19 cellular contexts compared by ENCODE assay signal in genomic region chr3:68874551-68875348, GRCh38. TPM values are rescaled to one million over a fixed set of nuclear protein-coding genes. Genes with fewer than 3 reads are reported as not detected.
DNase-seq lines count a peak whose midpoint lies in the region; ATAC-seq and TF ChIP-seq lines count a peak whose summit lies in the region.
"Had no signal": no experiment of that assay in that cellular context is flagged by ENCODE, and none has a peak within 500 bp of the region (broad histone marks: within the 10 kb centered on the region; RNA-seq: fewer than 3 reads in every experiment).

No MANE protein-coding gene starts in this region.

- no peaks in the 10 kb centered on the region for H3K36me3 Mint-ChIP-seq in memory B cell
- H3K36me3 Mint-ChIP-seq: CD4-positive, CD25-positive, alpha-beta regulatory T cell had no signal

- peak; percentile 90 for DNase-seq in MV-4-11 (lab: John Stamatoyannopoulos, UW)
- DNase-seq in memory B cell (ENCODE audit: low spot score in 2 of 2): no peak
- DNase-seq in left colon: no peak
- no peak for DNase-seq in T-helper 2 cell
- DNase-seq: activated CD4-positive, alpha-beta T cell treated with anti-CD3 and anti-CD28 coated beads, Interleukin-2, amount 10 ng/mL, durations not matched to agents 7 days and 5 days; CD4-positive, CD25-positive, alpha-beta regulatory T cell; erythroblast; foreskin melanocyte; NCI-H1694 treated with DMSO at 0.1 percent for 48 hours; NCI-H69; PC-9; right lobe of liver; T-helper 17 cell had no signal

- ATAC-seq in GM18505 (IDR thresholded peaks at IDR 0.05; ENCODE audit: unreplicated experiment) (peak; percentile 74), GM21526 (IDR thresholded peaks at IDR 0.05; ENCODE audit: low FRiP score, unreplicated experiment) (peak; percentile 60), memory B cell (ENCODE audit: low read depth) (peak; percentile 37), HG03521 (IDR thresholded peaks at IDR 0.05; ENCODE audit: unreplicated experiment) (no peak), left colon (no peak)
- ATAC-seq: T-helper 17 cell had no signal

- no peak for TF ChIP-seq POLR2A in GM18505 (IDR thresholded peaks at IDR 0.05; ENCODE audit: borderline replicate concordance, extremely low read depth, insufficient read depth, insufficient read length)

- H3K9me3 Mint-ChIP-seq in memory B cell: peaks cover 2% of the 10 kb centered on the region
- H3K9me3 Mint-ChIP-seq: activated CD4-positive, alpha-beta T cell treated with anti-CD3 and anti-CD28 coated beads, Interleukin-2, amount 10 ng/mL, durations not matched to agents 7 days and 5 days had no signal

- intact Hi-C loops in left colon (cut with DNase I, micrococcal nuclease): no loop called here

- H3K27me3 Mint-ChIP-seq in memory B cell: no peaks in the 10 kb centered on the region

- H3K4me3 Mint-ChIP-seq in memory B cell: no peak overlapping the region
- H3K4me3 Mint-ChIP-seq: activated CD4-positive, alpha-beta T cell treated with anti-CD3 and anti-CD28 coated beads, Interleukin-2, amount 10 ng/mL, durations not matched to agents 7 days and 5 days; CD4-positive, CD25-positive, alpha-beta regulatory T cell; T-helper 17 cell had no signal

- H3K4me1 Mint-ChIP-seq in memory B cell: peaks cover 3% of the 10 kb centered on the region
- H3K4me1 Mint-ChIP-seq: activated CD4-positive, alpha-beta T cell treated with anti-CD3 and anti-CD28 coated beads, Interleukin-2, amount 10 ng/mL, durations not matched to agents 7 days and 5 days; CD4-positive, CD25-positive, alpha-beta regulatory T cell; T-helper 17 cell had no signal

- no peak overlapping the region for H3K27ac Mint-ChIP-seq in memory B cell
- H3K27ac Mint-ChIP-seq: activated CD4-positive, alpha-beta T cell treated with anti-CD3 and anti-CD28 coated beads, Interleukin-2, amount 10 ng/mL, durations not matched to agents 7 days and 5 days; CD4-positive, CD25-positive, alpha-beta regulatory T cell; T-helper 17 cell had no signal

RNA-seq across cellular contexts. Expression of gene TAFA4, which starts 57.6 kb away (rescaled TPM):
- not detected for total RNA-seq in left colon
- total RNA-seq: activated CD4-positive, alpha-beta T cell treated with anti-CD3 and anti-CD28 coated beads, Interleukin-2, amount 10 ng/mL, durations not matched to agents 7 days and 5 days; CD4-positive, CD25-positive, alpha-beta regulatory T cell; G401; lower leg skin; PC-9; right lobe of liver; SK-MEL-5; T-helper 17 cell had no signal

Comparison
In these comparisons a context has a peak if more than half of its experiments do, and no peak if none do; other contexts are left out.
1. ATAC-seq: peak in GM18505 (single experiment), GM21526 (single experiment) and memory B cell (single experiment); none in HG03521 (single experiment) and left colon (single experiment).